In the genomic region with DNA sequence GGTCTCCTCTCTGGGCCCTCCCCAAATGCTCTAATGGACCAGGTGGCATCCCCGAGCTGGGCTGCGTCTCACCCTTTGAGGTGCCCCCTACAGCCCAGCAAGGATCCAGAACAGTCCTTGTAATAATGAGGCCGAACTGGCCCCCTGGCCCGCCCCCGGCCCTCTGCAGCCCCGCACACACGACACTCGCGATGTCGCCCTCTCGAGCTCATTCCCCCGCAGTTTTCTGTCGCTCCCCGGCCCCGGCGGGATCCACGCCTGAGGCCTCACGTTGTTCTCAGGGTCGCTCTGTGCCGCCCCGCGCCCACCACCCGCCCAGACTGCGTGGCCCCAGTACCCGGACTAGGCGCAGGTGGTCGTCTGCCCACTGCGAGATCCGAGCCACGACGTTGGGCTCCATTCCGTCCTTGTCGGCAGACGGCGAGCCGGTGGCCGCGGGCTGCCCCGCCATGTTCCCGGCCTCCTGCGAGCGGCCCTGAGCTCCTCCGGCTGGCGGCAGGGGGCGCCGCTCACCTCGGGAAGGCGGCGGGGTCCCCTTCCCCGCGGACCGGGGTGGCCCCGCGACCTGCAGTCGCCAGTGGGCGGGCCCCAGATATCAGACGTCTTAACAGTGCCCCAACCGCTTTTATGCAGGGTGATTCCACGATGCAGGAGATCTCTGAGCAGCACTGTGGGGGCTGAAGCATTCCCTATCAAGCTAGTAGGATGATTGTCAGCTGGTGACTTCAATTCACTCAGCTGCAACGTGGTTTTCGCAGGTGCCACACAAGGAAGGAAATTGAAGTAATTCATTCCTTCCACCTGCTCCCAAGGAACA, we compare ENCODE assay signal across 1 cellular context.
TF ChIP-seq lines count a peak whose summit lies in the region.

A gene with protein sequence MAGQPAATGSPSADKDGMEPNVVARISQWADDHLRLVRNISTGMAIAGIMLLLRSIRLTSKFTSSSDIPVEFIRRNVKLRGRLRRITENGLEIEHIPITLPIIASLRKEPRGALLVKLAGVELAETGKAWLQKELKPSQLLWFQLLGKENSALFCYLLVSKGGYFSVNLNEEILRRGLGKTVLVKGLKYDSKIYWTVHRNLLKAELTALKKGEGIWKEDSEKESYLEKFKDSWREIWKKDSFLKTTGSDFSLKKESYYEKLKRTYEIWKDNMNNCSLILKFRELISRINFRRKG (minus strand): TSS at position 477 of the 817 bp plus-strand sequence. CDS start 26 bp downstream, at position 451.

TF ChIP-seq in IMR-90, 13 proteins besides CTCF, POLR2A, EP300 and RAD21 (continued from another document):
- TF ChIP-seq, protein P1, sequence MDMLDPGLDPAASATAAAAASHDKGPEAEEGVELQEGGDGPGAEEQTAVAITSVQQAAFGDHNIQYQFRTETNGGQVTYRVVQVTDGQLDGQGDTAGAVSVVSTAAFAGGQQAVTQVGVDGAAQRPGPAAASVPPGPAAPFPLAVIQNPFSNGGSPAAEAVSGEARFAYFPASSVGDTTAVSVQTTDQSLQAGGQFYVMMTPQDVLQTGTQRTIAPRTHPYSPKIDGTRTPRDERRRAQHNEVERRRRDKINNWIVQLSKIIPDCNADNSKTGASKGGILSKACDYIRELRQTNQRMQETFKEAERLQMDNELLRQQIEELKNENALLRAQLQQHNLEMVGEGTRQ (IDR thresholded peaks at IDR 0.05; ENCODE audit: low read depth, low read length): no peak
- TF ChIP-seq MAZ (IDR thresholded peaks at IDR 0.05; ENCODE audit: borderline replicate concordance, low read depth, low read length): peak; percentile 37; the same call in 1 of the 2 replicates
TF ChIP-seq in IMR-90: peak in this region for 2.
